In genomic region chr10:97640174-97640867, GRCh38 we compare ENCODE assay signal across 8 cellular contexts. TPM values are rescaled to one million over a fixed set of nuclear protein-coding genes. Genes with fewer than 3 reads are reported as not detected.
DNase-seq lines count a peak whose midpoint lies in the region; ATAC-seq and TF ChIP-seq lines count a peak whose summit lies in the region.

Gene PI4K2A, plus strand, starts transcription at chr10:97640671. Its CDS starts 72 bp downstream, at chr10:97640743.

- H3K4me3 ChIP-seq in mucosa of descending colon: peak within 1 kb of the TSS; percentile 77

- TF ChIP-seq EP300 in Ishikawa (IDR thresholded peaks at IDR 0.05; ENCODE audit: borderline replicate concordance): peak; percentile 9; the same call in 1 of the 2 replicates

- ATAC-seq in GM21619 (IDR thresholded peaks at IDR 0.05; ENCODE audit: unreplicated experiment): peak; percentile 95
- ATAC-seq in mucosa of descending colon: peak; percentile 99

- no peaks in the 10 kb centered on the region for H3K36me3 ChIP-seq in mucosa of descending colon (ENCODE audit: low read depth)

- DNase-seq in DMS153 treated with DMSO at 0.1 percent for 48 hours (lab: John Stamatoyannopoulos, UW; ENCODE audit: unreplicated experiment) (peak; percentile 98), OCI-M2 (lab: John Stamatoyannopoulos, UW; ENCODE audit: unreplicated experiment) (peak; percentile 96), activated T-cell treated with anti-CD3 and anti-CD28 coated beads for 24 hours (ENCODE audit: low read depth) (peak; percentile 99), epithelial cell of prostate (ENCODE audit: low read depth, low spot score) (peak; percentile 95), mucosa of descending colon (peak; percentile 99)
- DNase-seq in stimulated activated CD8-positive, alpha-beta memory T cell treated with anti-CD3 and anti-CD28 coated beads, Interleukin-4, amount 100 ng/mL, for 1 hour (ENCODE audit: low read depth in 2 of 2, low spot score in 1 of 2): peak; percentile 93 to 97

- peak within 1 kb of the TSS; percentile 74 for H3K27ac ChIP-seq in epithelial cell of prostate

- TF ChIP-seq RAD21 in Ishikawa (IDR thresholded peaks at IDR 0.05; ENCODE audit: low read depth): no peak

- intact Hi-C loops in mucosa of descending colon (cut with DNase I, micrococcal nuclease): no loop called here

- H3K9me3 ChIP-seq in mucosa of descending colon: no peaks in the 10 kb centered on the region

- no peak for TF ChIP-seq CTCF in mucosa of descending colon (IDR thresholded peaks at IDR 0.05)

- H3K4me1 ChIP-seq in mucosa of descending colon (ENCODE audit: low read depth): peaks cover 10% of the 10 kb centered on the region

TF ChIP-seq in Ishikawa, 13 proteins besides CTCF, POLR2A, EP300 and RAD21:
- TF ChIP-seq TAF1 (IDR thresholded peaks at IDR 0.05; ENCODE audit: low read depth): peak; percentile 61; the same call in 1 of the 2 replicates
- peak; percentile 70 for TF ChIP-seq EGR1 (IDR thresholded peaks at IDR 0.05)
- TF ChIP-seq CREB1 (IDR thresholded peaks at IDR 0.05; ENCODE audit: low read depth): peak; percentile 61
- TF ChIP-seq CEBPB (IDR thresholded peaks at IDR 0.05): peak; percentile 67; the same call in 1 of the 2 replicates
- TF ChIP-seq MAX (IDR thresholded peaks at IDR 0.05): peak; percentile 82
- 0 out of 2 replicates have a peak, but pooled peaks have one; percentile 13 for TF ChIP-seq NFIC (IDR thresholded peaks at IDR 0.05)
- TF ChIP-seq USF1 (IDR thresholded peaks at IDR 0.05): no peak
- TF ChIP-seq FOXM1 (IDR thresholded peaks at IDR 0.05; ENCODE audit: borderline replicate concordance, low read depth): no peak; the same call in 1 of the 2 replicates

RNA-seq across cellular contexts. Expression of gene PI4K2A, which starts in this region (rescaled TPM):
- 10 to 100 TPM; 11.2 to 13.7 (median 11.7) TPM for total RNA-seq in mucosa of descending colon

Comparison
In these comparisons a context has a peak if more than half of its experiments do, and no peak if none do; other contexts are left out.
1. Peak in every context shown above with its lines: DNase-seq, ATAC-seq, H3K4me3 ChIP-seq and H3K27ac ChIP-seq.